35 cellular contexts compared by ENCODE assay signal in genomic region chr3:136498919-136499447, GRCh38.
"Had no signal": no experiment of that assay in that cellular context is flagged by ENCODE, and none has a peak within 500 bp of the region (broad histone marks: within the 10 kb centered on the region; RNA-seq: fewer than 3 reads in every experiment).

No MANE protein-coding gene starts in this region.

- FAIRE-seq: bronchial epithelial cell had no signal

- DNase-seq: activated CD4-positive, alpha-beta memory T cell treated with anti-CD3 and anti-CD28 coated beads, Interleukin-2, amount 10 ng/mL, durations not matched to agents 7 days and 5 days; activated CD4-positive, alpha-beta T cell treated with anti-CD3 and anti-CD28 coated beads for 1 hour; activated CD4-positive, alpha-beta T cell treated with anti-CD3 and anti-CD28 coated beads for 48 hours; activated CD4-positive, CD25-positive, alpha-beta regulatory T cell; activated CD8-positive, alpha-beta memory T cell treated with anti-CD3 and anti-CD28 coated beads for 24 hours; activated CD8-positive, alpha-beta memory T cell treated with anti-CD3 and anti-CD28 coated beads, Interleukin-2, amount 10 ng/mL, durations not matched to agents 7 days and 5 days; activated CD8-positive, alpha-beta memory T cell treated with anti-CD3 and anti-CD28 coated beads, Interleukin-2, amount 50 U/mL, for 48 hours; activated effector memory CD4-positive, alpha-beta T cell treated with Interleukin-2 at 50 U/mL for 16 hours; activated naive CD4-positive, alpha-beta T cell treated with anti-CD3 and anti-CD28 coated beads, Interleukin-2, amount 10 ng/mL, durations not matched to agents 7 days and 5 days; activated naive CD8-positive, alpha-beta T cell treated with anti-CD3 and anti-CD28 coated beads, Interleukin-2, amount 50 U/mL, for 24 hours; activated T-cell treated with anti-CD3 and anti-CD28 coated beads, Interleukin-2, amount 50 U/mL, for 48 hours; anterior cingulate cortex; central memory CD4-positive, alpha-beta T cell; Kasumi-1; KG1; MG63; NCI-H1048; NCI-H1105 treated with DMSO at 0.1 percent for 48 hours; NCI-H1436; NCI-H1694; NCI-H1930; NCI-H345; NCI-H69; NCI-H82; PC-3; Peyer's patch; RPMI8226; SHP77 treated with DMSO at 0.1 percent for 48 hours; T-cell; T-helper 2 cell; T-helper 9 cell had no signal

- ATAC-seq: activated CD8-positive, alpha-beta memory T cell treated with anti-CD3 and anti-CD28 coated beads, Interleukin-2, amount 10 ng/mL, durations not matched to agents 7 days and 5 days; activated naive CD8-positive, alpha-beta T cell treated with anti-CD3 and anti-CD28 coated beads, Interleukin-2, amount 50 U/mL, for 24 hours; PC-3; SK-N-SH treated with all-trans-retinoic acid at 6 μM for 48 hours; T-cell had no signal

- H3K4me3 Mint-ChIP-seq: activated CD4-positive, alpha-beta memory T cell treated with anti-CD3 and anti-CD28 coated beads, Interleukin-2, amount 10 ng/mL, durations not matched to agents 7 days and 5 days; activated CD8-positive, alpha-beta memory T cell treated with anti-CD3 and anti-CD28 coated beads, Interleukin-2, amount 10 ng/mL, durations not matched to agents 7 days and 5 days; activated naive CD4-positive, alpha-beta T cell treated with anti-CD3 and anti-CD28 coated beads, Interleukin-2, amount 10 ng/mL, durations not matched to agents 7 days and 5 days; activated naive CD8-positive, alpha-beta T cell; activated naive CD8-positive, alpha-beta T cell treated with anti-CD3 and anti-CD28 coated beads, Interleukin-2, amount 50 U/mL, for 24 hours; brain; T-cell had no signal

- H3K27me3 Mint-ChIP-seq: activated CD4-positive, alpha-beta memory T cell treated with anti-CD3 and anti-CD28 coated beads, Interleukin-2, amount 10 ng/mL, durations not matched to agents 7 days and 5 days; activated CD8-positive, alpha-beta memory T cell treated with anti-CD3 and anti-CD28 coated beads, Interleukin-2, amount 10 ng/mL, durations not matched to agents 7 days and 5 days; activated naive CD4-positive, alpha-beta T cell treated with anti-CD3 and anti-CD28 coated beads, Interleukin-2, amount 10 ng/mL, durations not matched to agents 7 days and 5 days; activated naive CD8-positive, alpha-beta T cell; activated naive CD8-positive, alpha-beta T cell treated with anti-CD3 and anti-CD28 coated beads, Interleukin-2, amount 50 U/mL, for 24 hours; brain; T-cell had no signal

- H3K4me1 Mint-ChIP-seq: activated CD8-positive, alpha-beta memory T cell treated with anti-CD3 and anti-CD28 coated beads, Interleukin-2, amount 10 ng/mL, durations not matched to agents 7 days and 5 days; activated naive CD4-positive, alpha-beta T cell treated with anti-CD3 and anti-CD28 coated beads, Interleukin-2, amount 10 ng/mL, durations not matched to agents 7 days and 5 days; activated naive CD8-positive, alpha-beta T cell treated with anti-CD3 and anti-CD28 coated beads, Interleukin-2, amount 50 U/mL, for 24 hours; brain had no signal

- H3K27ac Mint-ChIP-seq: activated CD4-positive, alpha-beta memory T cell treated with anti-CD3 and anti-CD28 coated beads, Interleukin-2, amount 10 ng/mL, durations not matched to agents 7 days and 5 days; activated CD8-positive, alpha-beta memory T cell treated with anti-CD3 and anti-CD28 coated beads, Interleukin-2, amount 10 ng/mL, durations not matched to agents 7 days and 5 days; activated naive CD4-positive, alpha-beta T cell treated with anti-CD3 and anti-CD28 coated beads, Interleukin-2, amount 10 ng/mL, durations not matched to agents 7 days and 5 days; activated naive CD8-positive, alpha-beta T cell; activated naive CD8-positive, alpha-beta T cell treated with anti-CD3 and anti-CD28 coated beads, Interleukin-2, amount 50 U/mL, for 24 hours had no signal

- H3K9me3 Mint-ChIP-seq: activated CD4-positive, alpha-beta memory T cell treated with anti-CD3 and anti-CD28 coated beads, Interleukin-2, amount 10 ng/mL, durations not matched to agents 7 days and 5 days; activated naive CD4-positive, alpha-beta T cell treated with anti-CD3 and anti-CD28 coated beads, Interleukin-2, amount 10 ng/mL, durations not matched to agents 7 days and 5 days; T-cell had no signal
